Comparison of ENCODE assay signal across 1 cellular context in genomic region chrX:119981286-119982070, GRCh38.
TF ChIP-seq lines count a peak whose summit lies in the region.

No MANE protein-coding gene starts in this region.

TF ChIP-seq in H1, 55 proteins besides CTCF, POLR2A, EP300 and RAD21:
- TF ChIP-seq CHD7 (IDR thresholded peaks at IDR 0.05; ENCODE audit: insufficient replicate concordance, low read length) (no peak), HDAC6 (IDR thresholded peaks at IDR 0.05; ENCODE audit: low read depth, low read length) (no peak), SP2 (IDR thresholded peaks at IDR 0.05; ENCODE audit: low read length) (no peak)
